15 cellular contexts compared by ENCODE assay signal in genomic region chr14:49483266-49483665, GRCh38.
DNase-seq lines count a peak whose midpoint lies in the region; ATAC-seq and TF ChIP-seq lines count a peak whose summit lies in the region.
"Had no signal": no experiment of that assay in that cellular context is flagged by ENCODE, and none has a peak within 500 bp of the region (broad histone marks: within the 10 kb centered on the region; RNA-seq: fewer than 3 reads in every experiment).

No MANE protein-coding gene starts in this region.

- H3K4me2 ChIP-seq in SK-N-SH = no peak overlapping the region

- no peaks in the 10 kb centered on the region for H3K9me2 ChIP-seq in SK-N-SH

- 5% methylated on average over 1 of the region's 1 CpG for WGBS in SK-N-SH (ENCODE audit: low lambda C conversion rate)

- no peak for TF ChIP-seq EP300 in SK-N-SH (IDR thresholded peaks at IDR 0.05; ENCODE audit: borderline replicate concordance in 1 of 2, low read depth in 1 of 2, low read length in 1 of 2)

- H3K9me3 Mint-ChIP-seq in stimulated activated effector memory CD8-positive, alpha-beta T cell treated with anti-CD3 and anti-CD28 coated beads, Interleukin-12 subunit alpha, Interleukin-12 subunit beta, amount 100 ng/mL, for 72 hours = peaks cover 4% of the 10 kb centered on the region

- no peak for TF ChIP-seq RAD21 in SK-N-SH (IDR thresholded peaks at IDR 0.05; ENCODE audit: low read length)

- CTCF ChIA-PET in SK-N-SH (lab: Yijun Ruan, JAX) = interaction anchor here (9.0 to 11.6 kb wide), 2 partner anchors 14 to 22 kb away, joined by 73 to 83 read pairs; no protein-coding TSS in a partner anchor

- H3F3A ChIP-seq in SK-N-SH (replicated peaks; ENCODE audit: insufficient read depth) = no peaks in the 10 kb centered on the region

- H3K27ac ChIP-seq in SK-N-SH (ENCODE audit: low read depth in 2 of 2, low read length in 1 of 2) = peak overlapping the region in 1 of 2 experiments; percentile 60; a peak in 2 of 4 replicates
- H3K27ac ChIP-seq: coronary artery, HL-60 had no signal

- H3K9me3 ChIP-seq in SK-N-SH = no peaks in the 10 kb centered on the region

- H3K4me3 Mint-ChIP-seq in stimulated activated effector memory CD8-positive, alpha-beta T cell treated with anti-CD3 and anti-CD28 coated beads, Interleukin-12 subunit alpha, Interleukin-12 subunit beta, amount 100 ng/mL, for 72 hours = no peak overlapping the region
- H3K4me3 Mint-ChIP-seq: activated CD4-positive, alpha-beta memory T cell treated with anti-CD3 and anti-CD28 coated beads for 36 hours; activated naive CD8-positive, alpha-beta T cell; natural killer cell treated with Interleukin-12 subunit alpha and Interleukin-12 subunit beta and Interleukin-15 and Interleukin-18, amount 100 ng/mL, for 72 hours; T-helper 17 cell had no signal

- no peaks in the 10 kb centered on the region for H3K36me3 ChIP-seq in SK-N-SH (replicated peaks in 1 of 2; ENCODE audit: control insufficient read depth in 1 of 2, insufficient read depth in 2 of 2, low read length in 1 of 2)

- TF ChIP-seq CTCF in SK-N-SH (IDR thresholded peaks at IDR 0.05) (no peak), GM13976 (IDR thresholded peaks at IDR 0.05; ENCODE audit: borderline replicate concordance, control extremely low read depth, extremely low read depth, insufficient read depth, missing control alignments) (no peak)

- H3K36me3 Mint-ChIP-seq in stimulated activated effector memory CD8-positive, alpha-beta T cell treated with anti-CD3 and anti-CD28 coated beads, Interleukin-12 subunit alpha, Interleukin-12 subunit beta, amount 100 ng/mL, for 72 hours = no peaks in the 10 kb centered on the region
- H3K36me3 Mint-ChIP-seq: natural killer cell treated with Interleukin-12 subunit alpha and Interleukin-12 subunit beta and Interleukin-15 and Interleukin-18, amount 100 ng/mL, for 72 hours had no signal

- no peaks in the 10 kb centered on the region; the same call in 1 of the 2 replicates for H3K27me3 ChIP-seq in SK-N-SH (ENCODE audit: insufficient read depth)

- ATAC-seq in SK-N-SH treated with all-trans-retinoic acid at 6 μM for 48 hours (no peak), GM21619 (IDR thresholded peaks at IDR 0.05; ENCODE audit: unreplicated experiment) (peak; percentile 83), HG03139 (IDR thresholded peaks at IDR 0.05; ENCODE audit: unreplicated experiment) (peak; percentile 57)
- peak; percentile 26 for ATAC-seq in stimulated activated effector memory CD8-positive, alpha-beta T cell treated with anti-CD3 and anti-CD28 coated beads, Interleukin-12 subunit alpha, Interleukin-12 subunit beta, amount 100 ng/mL, for 72 hours
- ATAC-seq: natural killer cell treated with Interleukin-12 subunit alpha and Interleukin-12 subunit beta and Interleukin-15 and Interleukin-18, amount 100 ng/mL, for 72 hours; T-helper 17 cell had no signal

- H3K4me1 ChIP-seq in SK-N-SH (ENCODE audit: control insufficient read depth in 1 of 2, insufficient read depth in 2 of 2, low read depth in 1 of 2, low read length in 1 of 2) = peaks cover 0 to 8% of the 10 kb centered on the region in 2 experiments; a peak in 2 of 4 replicates

- in situ Hi-C loops in GM13976 (cut with MboI; ENCODE audit: low sequenced_read_pairs, unreplicated experiment) = no loop called here

- no peak overlapping the region for H3K4me3 ChIP-seq in SK-N-SH (ENCODE audit: low read depth in 2 of 2, low read length in 1 of 2)
- H3K4me3 ChIP-seq: coronary artery had no signal

- no peaks in the 10 kb centered on the region for H4K20me1 ChIP-seq in SK-N-SH (ENCODE audit: insufficient read depth)

- POLR2A ChIA-PET in SK-N-SH (lab: Yijun Ruan, JAX) = no interaction called here

- no peaks in the 10 kb centered on the region for H3K79me2 ChIP-seq in SK-N-SH (ENCODE audit: insufficient read depth)

- H3K9ac ChIP-seq in SK-N-SH = no peak overlapping the region

- no peak overlapping the region for H2AFZ ChIP-seq in SK-N-SH (ENCODE audit: low read depth)

- DNase-seq in SK-N-SH = peak; percentile 31
- no peak for DNase-seq in stimulated activated effector memory CD8-positive, alpha-beta T cell treated with anti-CD3 and anti-CD28 coated beads, Interleukin-12 subunit alpha, Interleukin-12 subunit beta, amount 100 ng/mL, for 72 hours (ENCODE audit: low spot score in 2 of 2)
- no peak for DNase-seq in occipital lobe (lab: John Stamatoyannopoulos, UW)
- DNase-seq in NCI-H774 (lab: John Stamatoyannopoulos, UW) = no peak
- DNase-seq in GM13976 (ENCODE audit: low spot score) = no peak
- DNase-seq: activated CD4-positive, alpha-beta memory T cell treated with anti-CD3 and anti-CD28 coated beads for 36 hours; foreskin fibroblast; T-helper 17 cell had no signal

- peak overlapping the region; percentile 15 for H3K27ac Mint-ChIP-seq in stimulated activated effector memory CD8-positive, alpha-beta T cell treated with anti-CD3 and anti-CD28 coated beads, Interleukin-12 subunit alpha, Interleukin-12 subunit beta, amount 100 ng/mL, for 72 hours
- H3K27ac Mint-ChIP-seq: activated CD4-positive, alpha-beta memory T cell treated with anti-CD3 and anti-CD28 coated beads for 36 hours; activated naive CD8-positive, alpha-beta T cell; natural killer cell treated with Interleukin-12 subunit alpha and Interleukin-12 subunit beta and Interleukin-15 and Interleukin-18, amount 100 ng/mL, for 72 hours; T-helper 17 cell had no signal

- H3K4me1 Mint-ChIP-seq in stimulated activated effector memory CD8-positive, alpha-beta T cell treated with anti-CD3 and anti-CD28 coated beads, Interleukin-12 subunit alpha, Interleukin-12 subunit beta, amount 100 ng/mL, for 72 hours = peaks cover 5% of the 10 kb centered on the region

TF ChIP-seq in SK-N-SH, 30 proteins besides CTCF, POLR2A, EP300 and RAD21 (continues in another document):
- no peak for TF ChIP-seq JUND (IDR thresholded peaks at IDR 0.05)
- no peak for TF ChIP-seq ZBTB33 (IDR thresholded peaks at IDR 0.05; ENCODE audit: borderline replicate concordance, low read depth)
- TF ChIP-seq TAF1 (IDR thresholded peaks at IDR 0.05; ENCODE audit: borderline replicate concordance, low read depth, low read length) = no peak
- TF ChIP-seq SIN3A (IDR thresholded peaks at IDR 0.05; ENCODE audit: borderline replicate concordance, low read depth, low read length) = no peak
- TF ChIP-seq CHD2 (IDR thresholded peaks at IDR 0.05; ENCODE audit: low read length, partially characterized antibody) = no peak
- no peak for TF ChIP-seq YY1 (IDR thresholded peaks at IDR 0.05; ENCODE audit: low read depth)
- TF ChIP-seq TCF12 (IDR thresholded peaks at IDR 0.05) = no peak

TF ChIP-seq in SK-N-SH treated with all-trans-retinoic acid at 6 μM for 48 hours, 23 proteins besides CTCF, POLR2A, EP300 and RAD21:
- TF ChIP-seq PPARA (CRISPR knock-in tag; IDR thresholded peaks at IDR 0.05; ENCODE audit: borderline replicate concordance) (no peak), POU6F1 (CRISPR knock-in tag; IDR thresholded peaks at IDR 0.05; ENCODE audit: borderline replicate concordance, low read depth) (no peak), ZNF70 (CRISPR knock-in tag; IDR thresholded peaks at IDR 0.05) (no peak), OSR1 (CRISPR knock-in tag; IDR thresholded peaks at IDR 0.05) (no peak), TOX (CRISPR knock-in tag; IDR thresholded peaks at IDR 0.05; ENCODE audit: borderline replicate concordance) (no peak), ISL1 (CRISPR knock-in tag; IDR thresholded peaks at IDR 0.05) (no peak), CSRNP3 (CRISPR knock-in tag; IDR thresholded peaks at IDR 0.05) (no peak), ZNF8 (CRISPR knock-in tag; IDR thresholded peaks at IDR 0.05) (no peak), SNAI2 (CRISPR knock-in tag; IDR thresholded peaks at IDR 0.05) (no peak), TCF4 (CRISPR knock-in tag; IDR thresholded peaks at IDR 0.05; ENCODE audit: borderline replicate concordance) (no peak), ZC3H10 (CRISPR knock-in tag; IDR thresholded peaks at IDR 0.05) (no peak), ARNTL (CRISPR knock-in tag; IDR thresholded peaks at IDR 0.05; ENCODE audit: borderline replicate concordance, low read depth) (no peak)
